Comparison of ENCODE assay signal across 25 cellular contexts in the genomic region with DNA sequence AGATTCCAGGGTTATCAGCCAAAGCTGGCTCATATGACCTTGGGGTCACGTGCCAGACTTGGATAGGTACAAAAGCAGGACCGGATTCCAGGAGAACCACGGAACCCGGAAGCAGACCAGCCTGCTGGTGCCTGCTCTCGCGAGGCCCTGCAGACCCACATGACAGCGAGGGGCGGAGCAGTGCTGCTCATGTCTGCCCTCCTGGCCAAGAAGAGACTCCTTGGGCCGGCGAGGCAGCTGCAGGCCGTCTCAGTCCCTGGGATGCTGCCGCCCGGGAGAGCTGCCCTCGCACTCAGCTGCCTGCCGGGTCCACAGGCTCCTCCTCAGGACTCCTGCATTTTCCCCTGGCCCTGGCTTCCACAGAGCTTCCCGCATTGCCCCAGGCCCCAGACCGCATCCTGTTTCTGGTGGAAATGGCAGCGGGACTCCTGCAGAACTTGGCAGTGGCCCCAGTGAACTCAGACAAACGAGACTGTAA.
A peak's percentile ranks its signal among the peaks of the same experiment; 100 is the strongest.
DNase-seq lines count a peak whose midpoint lies in the region; ATAC-seq, FAIRE-seq and TF ChIP-seq lines count a peak whose summit lies in the region.
"Had no signal": no experiment of that assay in that cellular context is flagged by ENCODE, and none has a peak within 500 bp of the region (broad histone marks: within the 10 kb centered on the region; RNA-seq: fewer than 3 reads in every experiment).

No MANE protein-coding gene starts in this region.

- DNase-seq in A172 (ENCODE audit: low spot score) (peak; percentile 62), H54 (ENCODE audit: insufficient read length, low spot score) (peak; percentile 7), RPMI7951 (ENCODE audit: low read depth) (peak; percentile 91), cerebellum (ENCODE audit: low spot score) (peak; percentile 9), NCI-H1417 treated with DMSO at 0.1 percent for 48 hours (lab: John Stamatoyannopoulos, UW) (no peak), GOT3 (lab: John Stamatoyannopoulos, UW) (no peak)
- DNase-seq in stimulated activated CD4-positive, alpha-beta T cell treated with anti-CD3 and anti-CD28 coated beads, Interleukin-2, amount 100 ng/mL, for 24 hours, result no peak
- DNase-seq: activated naive CD4-positive, alpha-beta T cell treated with anti-CD3 and anti-CD28 coated beads, Interleukin-2, amount 50 U/mL, for 16 hours; amniotic stem cell; brain microvascular endothelial cell; GDM1; heart left ventricle; Karpas-422; MV-4-11; NCI-H1694; NCI-H526 treated with DMSO at 0.1 percent for 48 hours; spleen; stimulated activated CD4-positive, alpha-beta T cell treated with anti-CD3 and anti-CD28 coated beads, Interleukin-4, amount 100 ng/mL, for 1 hour; substantia nigra; SW 1271; T-helper 9 cell; upper lobe of right lung had no signal

- ATAC-seq in GM18907 (IDR thresholded peaks at IDR 0.05; ENCODE audit: unreplicated experiment), result no peak
- ATAC-seq: HCT116, heart left ventricle, upper lobe of right lung had no signal

- FAIRE-seq in H54 (lab: Jason Lieb, UNC), result no peak
- FAIRE-seq: GM19239 had no signal

- no peak for TF ChIP-seq POLR2A in H54 (IDR thresholded peaks at IDR 0.05; ENCODE audit: low read depth, low read length)

Comparison
In these comparisons a context has a peak if more than half of its experiments do, and no peak if none do; other contexts are left out.
1. DNase-seq: peak in A172 (single experiment), H54 (single experiment), RPMI7951 (single experiment) and cerebellum (single experiment); none in NCI-H1417 treated with DMSO at 0.1 percent for 48 hours (single experiment), GOT3 (single experiment) and stimulated activated CD4-positive, alpha-beta T cell treated with anti-CD3 and anti-CD28 coated beads, Interleukin-2, amount 100 ng/mL, for 24 hours (0 of 2).